ENCODE assay signal across 22 cellular contexts in the genomic region with DNA sequence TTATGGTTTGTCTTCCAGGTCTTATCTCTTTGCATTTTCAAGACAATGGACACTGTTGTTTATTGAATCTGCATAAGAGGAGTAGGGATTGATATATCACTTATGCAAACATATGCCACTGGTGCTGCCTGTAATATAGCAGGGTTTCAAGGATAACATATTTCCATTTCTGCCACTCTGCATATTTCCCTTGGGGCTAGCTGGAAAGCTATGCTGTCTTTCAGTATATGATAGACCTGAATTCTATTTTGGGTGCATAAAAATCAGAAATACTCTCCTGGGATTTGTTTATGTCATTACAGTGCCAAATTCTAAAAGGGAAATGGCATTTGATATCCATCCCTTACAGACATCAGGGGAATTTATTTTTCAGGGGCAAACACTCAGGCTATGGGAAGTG.
"Had no signal": no experiment of that assay in that cellular context is flagged by ENCODE, and none has a peak within 500 bp of the region (broad histone marks: within the 10 kb centered on the region; RNA-seq: fewer than 3 reads in every experiment).

No MANE protein-coding gene starts in this region.

- H3K4me3 ChIP-seq: left ventricle myocardium inferior, lung, mucosa of descending colon, pancreas, prostate gland, sigmoid colon, spleen, suprapubic skin, thoracic aorta, tibial artery, upper lobe of right lung had no signal

- H3K9me3 ChIP-seq: left ventricle myocardium inferior, mucosa of descending colon, pancreas, prostate gland, sigmoid colon, spleen, suprapubic skin, thoracic aorta, tibial artery, upper lobe of right lung had no signal

- H3K4me1 ChIP-seq: left ventricle myocardium inferior, pancreas, prostate gland, sigmoid colon, spleen, tibial artery, upper lobe of right lung had no signal

- H3K36me3 ChIP-seq: left ventricle myocardium inferior, pancreas, prostate gland, sigmoid colon, spleen, suprapubic skin, thoracic aorta, tibial artery, upper lobe of right lung had no signal

- H3K27me3 ChIP-seq: pancreas, sigmoid colon, spleen, suprapubic skin, tibial artery, upper lobe of right lung had no signal

- H3K27ac ChIP-seq: left ventricle myocardium inferior, pancreas, prostate gland, sigmoid colon, spleen, suprapubic skin, thoracic aorta, tibial artery, upper lobe of right lung had no signal

- DNase-seq: islet precursor cell; left ventricle myocardium inferior; midbrain; mucosa of descending colon; naive thymus-derived CD4-positive, alpha-beta T cell; nucleus accumbens; pancreas; posterior cingulate gyrus; retina; right cardiac atrium; sigmoid colon; small intestine; spleen; stimulated activated CD4-positive, alpha-beta T cell treated with anti-CD3 and anti-CD28 coated beads, Interleukin-4, amount 100 ng/mL, for 24 hours; stimulated activated naive CD4-positive, alpha-beta T cell; tibial artery; trophoblast cell; upper lobe of right lung had no signal
